Comparison of ENCODE assay signal across 15 cellular contexts in the genomic region with DNA sequence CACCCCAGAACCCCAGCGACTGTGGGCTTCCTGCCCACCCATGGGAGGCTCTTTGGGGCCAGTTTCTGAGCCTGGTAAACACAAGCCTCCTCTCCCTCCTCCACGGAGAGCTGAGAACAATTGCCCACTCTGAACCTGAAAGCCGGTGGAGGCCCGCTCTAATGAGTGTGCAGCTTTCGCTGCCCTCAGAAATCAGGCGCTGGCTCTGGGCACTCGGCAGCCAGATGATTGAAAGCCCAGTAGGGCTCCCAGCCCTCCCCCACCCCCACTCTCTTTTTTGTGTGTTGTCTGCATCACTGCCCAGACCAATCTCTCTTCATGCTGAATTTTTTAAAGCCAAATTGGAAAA.
DNase-seq lines count a peak whose midpoint lies in the region.
"Had no signal": no experiment of that assay in that cellular context is flagged by ENCODE, and none has a peak within 500 bp of the region (broad histone marks: within the 10 kb centered on the region; RNA-seq: fewer than 3 reads in every experiment).

No MANE protein-coding gene starts in this region.

- DNase-seq in NCI-H1417 (lab: John Stamatoyannopoulos, UW) (peak in 2 of 3 experiments; percentile 14 to 58), NCI-H1417 treated with DMSO at 0.1 percent for 48 hours (lab: John Stamatoyannopoulos, UW) (no peak), amygdala (lab: John Stamatoyannopoulos, UW) (peak in 34 of 56 donors; percentile 6 to 72 (median 30)), mesenteric fat pad (ENCODE audit: low spot score) (peak; percentile 49), retina (peak; percentile 76), NCI-H187 treated with DMSO at 0.1 percent for 48 hours (lab: John Stamatoyannopoulos, UW) (no peak), OCI-M1 (lab: John Stamatoyannopoulos, UW) (no peak), COLO829 (ENCODE audit: low spot score) (no peak)
- DNase-seq: 8988T; activated CD4-positive, alpha-beta T cell treated with anti-CD3 and anti-CD28 coated beads for 1 hour; activated naive CD4-positive, alpha-beta T cell; esophagus squamous epithelium; SHP77; stimulated activated CD4-positive, alpha-beta T cell treated with anti-CD3 and anti-CD28 coated beads, Interleukin-2, amount 100 ng/mL, for 48 hours; testis had no signal

Comparison
In these comparisons a context has a peak if more than half of its experiments do, and no peak if none do; other contexts are left out.
1. DNase-seq: peak in NCI-H1417 (2 of 3), amygdala (34 of 56), mesenteric fat pad (single experiment) and retina (single experiment); none in NCI-H1417 treated with DMSO at 0.1 percent for 48 hours (single experiment), NCI-H187 treated with DMSO at 0.1 percent for 48 hours (single experiment), OCI-M1 (single experiment) and COLO829 (single experiment).